In genomic region chr16:89219365-89219764, GRCh38 we compare ENCODE assay signal across 1 cellular context.
TF ChIP-seq lines count a peak whose summit lies in the region.

No MANE protein-coding gene starts in this region.

TF ChIP-seq in endothelial cell of umbilical vein, 7 proteins besides CTCF, POLR2A, EP300 and RAD21:
- TF ChIP-seq GATA2 (IDR thresholded peaks at IDR 0.05; ENCODE audit: insufficient read depth, insufficient read length, low read depth, low read length) (no peak), POLR2AphosphoS5 (IDR thresholded peaks at IDR 0.05; ENCODE audit: insufficient read depth, low read depth, low read length) (no peak), EZH2 (IDR thresholded peaks at IDR 0.05; ENCODE audit: borderline replicate concordance, low read depth, low read length, severe bottlenecking) (no peak), MYC (IDR thresholded peaks at IDR 0.05; ENCODE audit: low read depth, low read length) (no peak), JUN (IDR thresholded peaks at IDR 0.05; ENCODE audit: borderline replicate concordance, insufficient read depth, insufficient read length, low read depth) (no peak), FOS (IDR thresholded peaks at IDR 0.05; ENCODE audit: borderline replicate concordance, insufficient read depth, low read length) (no peak), MAX (IDR thresholded peaks at IDR 0.05; ENCODE audit: insufficient read depth, insufficient read length) (no peak)
